8 cellular contexts compared by ENCODE assay signal in the genomic region with DNA sequence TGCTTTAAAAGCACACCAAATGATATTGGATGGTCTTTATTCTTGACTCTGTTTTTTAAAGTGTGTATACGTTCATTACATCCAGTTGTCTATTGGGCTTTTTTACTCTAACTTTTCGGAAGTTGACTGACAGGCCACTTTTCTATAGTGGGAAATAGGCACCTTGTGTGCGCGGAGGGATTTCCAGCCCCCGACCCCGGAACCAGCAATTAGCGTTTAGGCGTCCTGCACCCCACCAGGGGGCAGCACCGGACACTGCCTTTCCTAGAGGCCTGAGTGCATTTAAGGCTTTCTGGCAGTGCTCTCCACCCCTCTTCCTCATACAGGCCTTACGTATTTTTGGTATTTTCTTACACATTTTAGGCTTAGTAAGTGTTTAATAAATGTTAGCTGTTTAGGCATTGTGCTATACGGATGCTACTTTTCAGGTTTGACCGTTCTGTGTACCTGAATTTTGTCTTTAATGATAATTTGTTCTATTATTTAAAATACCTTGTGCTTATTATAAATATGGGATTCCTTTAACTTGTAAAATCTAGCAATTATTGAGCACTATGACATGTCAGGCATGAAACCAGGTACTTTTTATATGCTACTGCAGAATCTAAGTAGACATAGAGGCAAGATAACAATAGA.
DNase-seq lines count a peak whose midpoint lies in the region; ATAC-seq, FAIRE-seq and TF ChIP-seq lines count a peak whose summit lies in the region.

No MANE protein-coding gene starts in this region.

- no peaks in the 10 kb centered on the region for H3K79me2 ChIP-seq in KMS-11 (ENCODE audit: insufficient read depth, low read depth)

- DNase-seq in ELR (ENCODE audit: low read depth) (peak; percentile 63), WERI-Rb-1 (peak; percentile 93), bronchial epithelial cell (ENCODE audit: low read depth) (peak; percentile 29), lower lobe of right lung (peak; percentile 75), NCI-H1930 (lab: John Stamatoyannopoulos, UW) (no peak)
- peak; percentile 46 to 47 for DNase-seq in stimulated activated CD8-positive, alpha-beta memory T cell treated with anti-CD3 and anti-CD28 coated beads, Interleukin-15, amount 100 ng/mL, for 48 hours (ENCODE audit: low read depth in 2 of 2)

- FAIRE-seq in bronchial epithelial cell (lab: Jason Lieb, UNC), result no peak

- H3K27ac ChIP-seq in KMS-11 (no peak overlapping the region), WERI-Rb-1 (peak overlapping the region; percentile 44), lower lobe of right lung (no peak overlapping the region)

- H3K4me1 ChIP-seq in KMS-11 (ENCODE audit: low read depth, poor library complexity, severe bottlenecking), result no peaks in the 10 kb centered on the region
- no peaks in the 10 kb centered on the region for H3K4me1 ChIP-seq in lower lobe of right lung

- H4K20me1 ChIP-seq in KMS-11 (ENCODE audit: insufficient read depth), result no peaks in the 10 kb centered on the region

- H3K36me3 ChIP-seq in KMS-11 (ENCODE audit: insufficient read depth) (no peaks in the 10 kb centered on the region), WERI-Rb-1 (no peaks in the 10 kb centered on the region), bronchial epithelial cell (ENCODE audit: control insufficient read depth, insufficient read depth, low read length) (no peaks in the 10 kb centered on the region), lower lobe of right lung (no peaks in the 10 kb centered on the region)

- no peak overlapping the region for H3K9ac ChIP-seq in KMS-11

- H3K9me3 ChIP-seq in WERI-Rb-1 (ENCODE audit: severe bottlenecking), result no peaks in the 10 kb centered on the region
- no peaks in the 10 kb centered on the region for H3K9me3 ChIP-seq in lower lobe of right lung

- H3K27me3 ChIP-seq in KMS-11 (ENCODE audit: insufficient read depth, low read depth) (no peaks in the 10 kb centered on the region), WERI-Rb-1 (ENCODE audit: insufficient read depth, low read depth, severe bottlenecking) (no peaks in the 10 kb centered on the region), bronchial epithelial cell (ENCODE audit: control insufficient read depth, insufficient read depth, low read length) (no peaks in the 10 kb centered on the region), lower lobe of right lung (ENCODE audit: low read depth) (no peaks in the 10 kb centered on the region)

- H2AFZ ChIP-seq in KMS-11 (ENCODE audit: low read depth), result no peak overlapping the region

- ATAC-seq in GM21717 (IDR thresholded peaks at IDR 0.05; ENCODE audit: unreplicated experiment) (peak; percentile 93), lower lobe of right lung (peak; percentile 84 to 88)

- no peak overlapping the region for H3K4me2 ChIP-seq in KMS-11

- TF ChIP-seq CTCF in KMS-11 (conservative IDR thresholded peaks at IDR 0.05; ENCODE audit: low read depth, low read length), result peak; percentile 72
- TF ChIP-seq CTCF in WERI-Rb-1 (IDR thresholded peaks at IDR 0.05; ENCODE audit: low read depth, low read length), result peak; percentile 90
- peak; percentile 81 for TF ChIP-seq CTCF in bronchial epithelial cell (IDR thresholded peaks at IDR 0.05; ENCODE audit: insufficient read depth, low read length, severe bottlenecking)
- TF ChIP-seq CTCF in lower lobe of right lung (IDR thresholded peaks at IDR 0.05), result peak; percentile 73

- H3K4me3 ChIP-seq in KMS-11 (IDR thresholded peaks at IDR 0.05; ENCODE audit: insufficient read depth, low read depth, low read length) (no peak overlapping the region), WERI-Rb-1 (ENCODE audit: low read depth, low read length) (no peak overlapping the region), bronchial epithelial cell (ENCODE audit: low read depth, low read length) (no peak overlapping the region), lower lobe of right lung (no peak overlapping the region)

- intact Hi-C loops in lower lobe of right lung (cut with DNase I), result no loop called here

Comparison
In these comparisons a context has a peak if more than half of its experiments do, and no peak if none do; other contexts are left out.
1. DNase-seq: peak in ELR (single experiment), WERI-Rb-1 (single experiment), bronchial epithelial cell (single experiment), lower lobe of right lung (single experiment) and stimulated activated CD8-positive, alpha-beta memory T cell treated with anti-CD3 and anti-CD28 coated beads, Interleukin-15, amount 100 ng/mL, for 48 hours (2 of 2); none in NCI-H1930 (0 of 2).
2. Peak in every context shown above with its lines, with median percentiles within 50 percentile points of each other: CTCF ChIP-seq.